ENCODE assay signal across 23 cellular contexts in the genomic region with DNA sequence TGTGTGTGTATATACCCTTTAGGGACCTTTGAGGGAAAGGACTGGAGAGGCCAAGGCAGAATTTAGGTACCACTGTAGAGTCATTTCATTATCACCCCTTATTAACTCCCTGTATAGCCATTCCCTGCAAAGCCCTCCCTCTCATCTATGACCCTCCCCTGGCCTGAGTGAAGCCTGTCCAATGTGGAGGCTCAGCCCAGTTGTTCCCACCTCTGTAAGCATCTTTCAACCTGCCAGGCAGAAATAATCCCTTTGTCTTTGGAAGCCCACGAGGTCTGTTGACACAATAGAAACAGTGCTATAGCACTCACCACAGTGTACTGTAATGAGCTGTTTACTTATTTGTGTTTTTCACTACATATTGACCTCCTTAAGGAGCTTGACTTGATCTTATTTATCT.
"Had no signal": no experiment of that assay in that cellular context is flagged by ENCODE, and none has a peak within 500 bp of the region (broad histone marks: within the 10 kb centered on the region; RNA-seq: fewer than 3 reads in every experiment).

No MANE protein-coding gene starts in this region.

- H3K27ac ChIP-seq: colonic mucosa, coronary artery, dorsolateral prefrontal cortex, epithelial cell of prostate, esophagus muscularis mucosa, esophagus squamous epithelium, foreskin keratinocyte, gastrocnemius medialis, gastroesophageal sphincter, heart left ventricle, heart right ventricle had no signal

- H3K4me3 Mint-ChIP-seq: dendritic cell treated with granulocyte-macrophage colony-stimulating factor and Interleukin-4, amounts not matched to agents 40 ng/mL and 50 ng/mL, for 4 days; effector memory CD8-positive, alpha-beta T cell had no signal

- ATAC-seq: effector memory CD8-positive, alpha-beta T cell; esophagus mucosa; foreskin keratinocyte; gastrocnemius medialis; gastroesophageal sphincter; heart left ventricle; heart right ventricle had no signal

- H3K36me3 ChIP-seq: colonic mucosa, esophagus muscularis mucosa, esophagus squamous epithelium, gastrocnemius medialis, heart left ventricle, heart right ventricle had no signal

- H3K4me3 ChIP-seq: colonic mucosa, coronary artery, dorsolateral prefrontal cortex, esophagus muscularis mucosa, esophagus squamous epithelium, gastrocnemius medialis, gastroesophageal sphincter, heart left ventricle, heart right ventricle had no signal

- H3K27me3 ChIP-seq: colonic mucosa, esophagus muscularis mucosa, esophagus squamous epithelium, foreskin keratinocyte, gastrocnemius medialis, gastroesophageal sphincter, heart left ventricle had no signal

- H3K27ac Mint-ChIP-seq: dendritic cell treated with granulocyte-macrophage colony-stimulating factor and Interleukin-4, amounts not matched to agents 40 ng/mL and 50 ng/mL, for 4 days; effector memory CD8-positive, alpha-beta T cell had no signal

- H3K27me3 Mint-ChIP-seq: dendritic cell treated with granulocyte-macrophage colony-stimulating factor and Interleukin-4, amounts not matched to agents 40 ng/mL and 50 ng/mL, for 4 days had no signal

- DNase-seq: colonic mucosa; cortex of kidney; dermis blood vessel endothelial cell; dorsolateral prefrontal cortex; effector CD4-positive, alpha-beta T cell; effector CD8-positive, alpha-beta T cell; effector memory CD4-positive, alpha-beta T cell; effector memory CD8-positive, alpha-beta T cell; erythroblast; esophagus squamous epithelium; foreskin fibroblast; foreskin keratinocyte; foreskin melanocyte; gastrocnemius medialis; head of caudate nucleus; heart left ventricle; heart right ventricle had no signal

- H3K9me3 ChIP-seq: colonic mucosa, gastrocnemius medialis had no signal

- H3K4me1 ChIP-seq: colonic mucosa, esophagus muscularis mucosa, gastrocnemius medialis, gastroesophageal sphincter, heart left ventricle had no signal
